ENCODE assay signal across 28 cellular contexts in the genomic region with DNA sequence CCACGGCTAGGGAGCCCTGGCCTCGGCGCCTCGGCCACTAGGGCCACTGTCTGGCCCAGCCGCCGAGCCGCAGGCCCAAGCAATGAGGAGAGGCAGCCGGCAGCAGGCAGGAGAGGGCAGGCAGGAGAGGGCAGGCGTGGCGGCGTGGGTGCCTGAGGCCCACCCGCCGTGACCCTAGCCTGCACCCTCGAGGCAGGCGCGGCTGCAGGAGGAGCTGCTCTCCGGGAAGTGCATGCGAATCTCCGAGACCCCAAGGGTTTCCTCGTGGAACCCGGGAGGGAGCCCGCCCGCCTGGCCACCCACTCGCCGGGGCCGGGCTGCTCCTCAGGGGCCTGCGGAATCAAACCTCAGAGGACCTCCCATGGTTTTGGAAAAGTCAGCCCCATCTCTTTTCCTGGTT. TPM values are rescaled to one million over a fixed set of nuclear protein-coding genes. Genes with fewer than 3 reads are reported as not detected.
"Had no signal": no experiment of that assay in that cellular context is flagged by ENCODE, and none has a peak within 500 bp of the region (broad histone marks: within the 10 kb centered on the region; RNA-seq: fewer than 3 reads in every experiment).

No MANE protein-coding gene starts in this region.

- H3K4me1 ChIP-seq: heart right ventricle, psoas muscle, stomach, transverse colon had no signal

- H3K4me1 Mint-ChIP-seq: nephron progenitor cell had no signal

- H3K27ac ChIP-seq: heart right ventricle, neutrophil, psoas muscle, sigmoid colon, skin epidermis, stomach, thoracic aorta, transverse colon had no signal

- FAIRE-seq: endothelial cell of umbilical vein, islet of Langerhans had no signal

- ATAC-seq: effector memory CD8-positive, alpha-beta T cell; heart right ventricle; naive thymus-derived CD4-positive, alpha-beta T cell; psoas muscle had no signal

- H3K36me3 ChIP-seq: heart right ventricle, neutrophil, sigmoid colon, stomach, thoracic aorta, transverse colon had no signal

- H3K9me3 ChIP-seq: heart right ventricle, neutrophil, psoas muscle, sigmoid colon, thoracic aorta, transverse colon had no signal

- H3K36me3 Mint-ChIP-seq: naive thymus-derived CD4-positive, alpha-beta T cell had no signal

- H3K9me3 Mint-ChIP-seq: effector memory CD8-positive, alpha-beta T cell; naive thymus-derived CD4-positive, alpha-beta T cell had no signal

- H3K4me3 Mint-ChIP-seq: effector memory CD8-positive, alpha-beta T cell; naive thymus-derived CD4-positive, alpha-beta T cell; nephron progenitor cell had no signal

- H3K27ac Mint-ChIP-seq: effector memory CD8-positive, alpha-beta T cell; naive thymus-derived CD4-positive, alpha-beta T cell; nephron progenitor cell had no signal

- H3K4me3 ChIP-seq: heart right ventricle, psoas muscle, sigmoid colon, skin epidermis, stomach, thoracic aorta, transverse colon had no signal

- DNase-seq: effector memory CD8-positive, alpha-beta T cell; erythroblast; foreskin melanocyte; heart right ventricle; hypothalamus; kidney glomerular epithelial cell; mammary epithelial cell; nephron progenitor cell; retina; sigmoid colon; stimulated activated CD4-positive, alpha-beta T cell treated with anti-CD3 and anti-CD28 coated beads, Interleukin-2, amount 100 ng/mL, for 24 hours; stimulated activated CD4-positive, alpha-beta T cell treated with anti-CD3 and anti-CD28 coated beads, Interleukin-4, amount 100 ng/mL, for 4 hours; stimulated activated naive CD4-positive, alpha-beta T cell; stomach; substantia nigra; transverse colon had no signal

RNA-seq across cellular contexts. Expression of a gene that starts 9.3 kb away (rescaled TPM):
- total RNA-seq: endothelial cell of umbilical vein; heart right ventricle; mesenteric fat pad; mononuclear cell; naive thymus-derived CD4-positive, alpha-beta T cell; osteoblast; psoas muscle; thoracic aorta had no signal
- polyA plus RNA-seq: endothelial cell of umbilical vein; heart right ventricle; naive thymus-derived CD4-positive, alpha-beta T cell had no signal

RNA-seq across cellular contexts. Expression of a gene that starts 21.6 kb away (rescaled TPM):
- total RNA-seq: endothelial cell of umbilical vein, heart right ventricle, mesenteric fat pad, osteoblast, psoas muscle, thoracic aorta, ureter had no signal
- polyA plus RNA-seq: heart right ventricle; mammary epithelial cell; naive thymus-derived CD4-positive, alpha-beta T cell; psoas muscle had no signal

RNA-seq across cellular contexts. Expression of a gene that starts 23.6 kb away (rescaled TPM):
- total RNA-seq: endothelial cell of umbilical vein; heart right ventricle; lower leg skin; mammary epithelial cell; mesenteric fat pad; mononuclear cell; naive thymus-derived CD4-positive, alpha-beta T cell; osteoblast; psoas muscle; sigmoid colon; stomach; thoracic aorta; transverse colon; ureter had no signal
- polyA plus RNA-seq: endothelial cell of umbilical vein; heart right ventricle; mammary epithelial cell; naive thymus-derived CD4-positive, alpha-beta T cell; psoas muscle; stomach had no signal
